In genomic region chr1:236289492-236290131, GRCh38 we compare ENCODE assay signal across 28 cellular contexts. TPM values are rescaled to one million over a fixed set of nuclear protein-coding genes. Genes with fewer than 3 reads are reported as not detected.
DNase-seq lines count a peak whose midpoint lies in the region; ATAC-seq, FAIRE-seq and TF ChIP-seq lines count a peak whose summit lies in the region.
"Had no signal": no experiment of that assay in that cellular context is flagged by ENCODE, and none has a peak within 500 bp of the region (broad histone marks: within the 10 kb centered on the region; RNA-seq: fewer than 3 reads in every experiment).

No MANE protein-coding gene starts in this region.

- 0 out of 3 replicates have a peak, but pooled peaks have one; percentile 5 for ATAC-seq in GM12878
- no peak for ATAC-seq in left ventricle myocardium superior
- ATAC-seq in natural killer cell treated with Interleukin-12 subunit alpha and Interleukin-12 subunit beta and Interleukin-15 and Interleukin-18, amount 100 ng/mL, for 72 hours, result no peak
- ATAC-seq: left colon; stimulated activated effector memory CD8-positive, alpha-beta T cell treated with anti-CD3 and anti-CD28 coated beads, Interleukin-12 subunit alpha, Interleukin-12 subunit beta, amount 100 ng/mL, for 72 hours; WTC11 had no signal

- H2AFZ ChIP-seq in GM12878 (ENCODE audit: control insufficient read depth, low read depth, low read length), result no peak overlapping the region

- WGBS in GM12878 (ENCODE audit: insufficient coverage, insufficient replicate concordance, low lambda C conversion rate, missing lambda C conversion rate), result 89% methylated on average over 1 of the region's 1 CpG

- no peak for FAIRE-seq in GM12878 (lab: Jason Lieb, UNC)
- FAIRE-seq: astrocyte had no signal

- H3K27ac ChIP-seq in GM12878 (ENCODE audit: control insufficient read depth, insufficient read depth), result no peak overlapping the region
- H3K27ac ChIP-seq: colonic mucosa, KMS-11, SJCRH30, upper lobe of left lung had no signal

- in situ Hi-C loops in GM12878 (cut with MboI), result loop anchor here (10.0 to 25.0 kb wide), 2 partner anchors 177 to 405 kb away; no protein-coding TSS in a partner anchor

- BruUV-seq in GM12878 (replicated peaks; lab: Mats Ljungman, UMichigan), result no TSS peak

- CTCF ChIA-PET in GM12878 (lab: Yijun Ruan, JAX), result interaction anchor here (1.5 to 1.7 kb wide), 2 partner anchors 12 to 22 kb away, joined by 3 to 4 read pairs; no protein-coding TSS in a partner anchor

- H3K4me3 ChIP-seq in GM12878, result no peak overlapping the region
- H3K4me3 ChIP-seq: colonic mucosa, SJCRH30, upper lobe of left lung had no signal

- SMC1A ChIA-PET in GM12878 (lab: Charles Lee; ENCODE audit: uncharacterized antibody, unreplicated experiment), result no interaction called here

- H3K4me1 ChIP-seq in GM12878 (ENCODE audit: control insufficient read depth, insufficient read depth, low read length), result peaks cover 14% of the 10 kb centered on the region
- H3K4me1 ChIP-seq: Caco-2, colonic mucosa, upper lobe of left lung had no signal

- no peaks in the 10 kb centered on the region for H3K79me2 ChIP-seq in GM12878 (ENCODE audit: control insufficient read depth, insufficient read depth, low read length)

- RAD21 ChIA-PET in GM12878 (lab: Charles Lee; ENCODE audit: unreplicated experiment), result interaction anchor here (0.7 kb wide), 1 partner anchor 112 kb away, joined by 8 read pairs; no protein-coding TSS in a partner anchor

- no peak for TF ChIP-seq POLR2A in GM12878 (IDR thresholded peaks at IDR 0.05; ENCODE audit: low read depth, low read length)

- TF ChIP-seq RAD21 in GM12878 (IDR thresholded peaks at IDR 0.05; ENCODE audit: insufficient read depth, low read depth, low read length), result no peak

- no peak for TF ChIP-seq CTCF in GM12878 (IDR thresholded peaks at IDR 0.05 in 2 of 3, conservative IDR thresholded peaks at IDR 0.05 in 1 of 3; ENCODE audit: control insufficient read depth in 2 of 3, extremely low read depth in 1 of 3, insufficient read depth in 1 of 3, low read depth in 3 of 3, low read length in 3 of 3)

- no peaks in the 10 kb centered on the region for H3K27me3 ChIP-seq in GM12878 (replicated peaks in 1 of 2; ENCODE audit: control insufficient read depth in 2 of 2, insufficient read depth in 2 of 2, low read length in 1 of 2)
- H3K27me3 ChIP-seq: colonic mucosa, SJCRH30, upper lobe of left lung had no signal

- no peak overlapping the region for H3K4me3 Mint-ChIP-seq in natural killer cell treated with Interleukin-12 subunit alpha and Interleukin-12 subunit beta and Interleukin-15 and Interleukin-18, amount 100 ng/mL, for 72 hours
- H3K4me3 Mint-ChIP-seq: activated CD4-positive, alpha-beta T cell treated with anti-CD3 and anti-CD28 coated beads, Interleukin-2, amount 10 ng/mL, durations not matched to agents 7 days and 5 days; activated naive CD8-positive, alpha-beta T cell treated with anti-CD3 and anti-CD28 coated beads for 36 hours; nephron; stimulated activated effector memory CD8-positive, alpha-beta T cell treated with anti-CD3 and anti-CD28 coated beads, Interleukin-12 subunit alpha, Interleukin-12 subunit beta, amount 100 ng/mL, for 72 hours; WTC11 had no signal

- H3K27me3 Mint-ChIP-seq in natural killer cell treated with Interleukin-12 subunit alpha and Interleukin-12 subunit beta and Interleukin-15 and Interleukin-18, amount 100 ng/mL, for 72 hours, result peaks cover 8 to 17% of the 10 kb centered on the region in 2 donors
- H3K27me3 Mint-ChIP-seq: activated CD4-positive, alpha-beta T cell treated with anti-CD3 and anti-CD28 coated beads, Interleukin-2, amount 10 ng/mL, durations not matched to agents 7 days and 5 days; activated naive CD8-positive, alpha-beta T cell treated with anti-CD3 and anti-CD28 coated beads for 36 hours had no signal

- no peak overlapping the region for H3K4me2 ChIP-seq in GM12878 (ENCODE audit: control insufficient read depth, insufficient read depth)
- H3K4me2 ChIP-seq: KMS-11 had no signal

- H3K36me3 Mint-ChIP-seq in natural killer cell treated with Interleukin-12 subunit alpha and Interleukin-12 subunit beta and Interleukin-15 and Interleukin-18, amount 100 ng/mL, for 72 hours, result no peaks in the 10 kb centered on the region
- H3K36me3 Mint-ChIP-seq: activated naive CD8-positive, alpha-beta T cell treated with anti-CD3 and anti-CD28 coated beads for 36 hours; stimulated activated effector memory CD8-positive, alpha-beta T cell treated with anti-CD3 and anti-CD28 coated beads, Interleukin-12 subunit alpha, Interleukin-12 subunit beta, amount 100 ng/mL, for 72 hours; WTC11 had no signal

- H3K4me1 Mint-ChIP-seq in natural killer cell treated with Interleukin-12 subunit alpha and Interleukin-12 subunit beta and Interleukin-15 and Interleukin-18, amount 100 ng/mL, for 72 hours (ENCODE audit: low read depth in 2 of 2), result peaks cover under 1 to 3% of the 10 kb centered on the region in 2 donors

- intact Hi-C loops in GM12878 (cut with micrococcal nuclease; ENCODE audit: unreplicated experiment) (no loop called here), left ventricle myocardium superior (cut with micrococcal nuclease) (no loop called here)

- H4K20me1 ChIP-seq in GM12878 (ENCODE audit: control insufficient read depth, insufficient read depth), result no peaks in the 10 kb centered on the region

- no peaks in the 10 kb centered on the region for H3K36me3 ChIP-seq in GM12878 (ENCODE audit: control insufficient read depth in 2 of 2, insufficient read depth in 2 of 2, low read length in 1 of 2)
- H3K36me3 ChIP-seq: colonic mucosa, SJCRH30, upper lobe of left lung had no signal

- no peaks in the 10 kb centered on the region for H3K9me3 Mint-ChIP-seq in natural killer cell treated with Interleukin-12 subunit alpha and Interleukin-12 subunit beta and Interleukin-15 and Interleukin-18, amount 100 ng/mL, for 72 hours
- H3K9me3 Mint-ChIP-seq: activated CD4-positive, alpha-beta T cell treated with anti-CD3 and anti-CD28 coated beads, Interleukin-2, amount 10 ng/mL, durations not matched to agents 7 days and 5 days; activated naive CD8-positive, alpha-beta T cell treated with anti-CD3 and anti-CD28 coated beads for 36 hours; nephron; stimulated activated effector memory CD8-positive, alpha-beta T cell treated with anti-CD3 and anti-CD28 coated beads, Interleukin-12 subunit alpha, Interleukin-12 subunit beta, amount 100 ng/mL, for 72 hours had no signal

- POLR2A ChIA-PET in GM12878 (lab: Charles Lee), result interaction anchor here (0.7 to 1.3 kb wide), 2 partner anchors 8 to 120 kb away, joined by 3 read pairs; no protein-coding TSS in a partner anchor

- H3K9me3 ChIP-seq in GM12878 (replicated peaks; ENCODE audit: control insufficient read depth, insufficient read depth, low read length), result peaks cover 1% of the 10 kb centered on the region; the same call in 1 of the 3 replicates
- H3K9me3 ChIP-seq: Caco-2, colonic mucosa, SJCRH30, upper lobe of left lung had no signal

- DNase-seq in NCI-H1092 treated with DMSO at 0.1 percent for 48 hours (lab: John Stamatoyannopoulos, UW), result peak; percentile 28
- DNase-seq in NCI-H1092 (lab: John Stamatoyannopoulos, UW), result no peak
- DNase-seq in NCI-H2081 (lab: John Stamatoyannopoulos, UW), result peak; percentile 80 to 98
- DNase-seq in GM12878 (ENCODE audit: low read depth, low spot score), result no peak
- DNase-seq in left ventricle myocardium superior, result no peak
- no peak for DNase-seq in NCI-H2107 (lab: John Stamatoyannopoulos, UW)
- no peak for DNase-seq in NAMALWA (ENCODE audit: low spot score)
- DNase-seq in natural killer cell treated with Interleukin-12 subunit alpha and Interleukin-12 subunit beta and Interleukin-15 and Interleukin-18, amount 100 ng/mL, for 72 hours (ENCODE audit: low spot score), result no peak
- DNase-seq: activated CD4-positive, alpha-beta T cell treated with anti-CD3 and anti-CD28 coated beads, Interleukin-2, amount 10 ng/mL, durations not matched to agents 7 days and 5 days; activated effector memory CD4-positive, alpha-beta T cell treated with Interleukin-2 at 50 U/mL for 16 hours; activated naive CD8-positive, alpha-beta T cell treated with anti-CD3 and anti-CD28 coated beads for 36 hours; Caco-2; colonic mucosa; effector memory CD4-positive, alpha-beta T cell; EL; hypothalamus; left colon; MM.1S; NCI-H1694; RPMI8226; SJCRH30; T1000; upper lobe of left lung had no signal

- H3K9ac ChIP-seq in GM12878 (ENCODE audit: control insufficient read depth, insufficient read depth, low read length), result no peak overlapping the region
- H3K9ac ChIP-seq: KMS-11 had no signal

- H3K27ac Mint-ChIP-seq in natural killer cell treated with Interleukin-12 subunit alpha and Interleukin-12 subunit beta and Interleukin-15 and Interleukin-18, amount 100 ng/mL, for 72 hours, result no peak overlapping the region
- H3K27ac Mint-ChIP-seq: activated CD4-positive, alpha-beta T cell treated with anti-CD3 and anti-CD28 coated beads, Interleukin-2, amount 10 ng/mL, durations not matched to agents 7 days and 5 days; activated naive CD8-positive, alpha-beta T cell treated with anti-CD3 and anti-CD28 coated beads for 36 hours; nephron; stimulated activated effector memory CD8-positive, alpha-beta T cell treated with anti-CD3 and anti-CD28 coated beads, Interleukin-12 subunit alpha, Interleukin-12 subunit beta, amount 100 ng/mL, for 72 hours; WTC11 had no signal

- no peak for TF ChIP-seq EP300 in GM12878 (IDR thresholded peaks at IDR 0.05; ENCODE audit: borderline replicate concordance in 1 of 2, control insufficient read depth in 1 of 2, low read depth in 2 of 2, low read length in 2 of 2)

TF ChIP-seq in GM12878, 131 proteins besides CTCF, POLR2A, EP300 and RAD21:
- TF ChIP-seq LARP7 (IDR thresholded peaks at IDR 0.05), result no peak
- TF ChIP-seq ESRRA (IDR thresholded peaks at IDR 0.05; ENCODE audit: low read length), result no peak

RNA-seq across cellular contexts. Expression of gene ERO1B, which starts 7.9 kb away (rescaled TPM):
- 65.5 and 71.3 TPM in 2 replicates for total RNA-seq in GM12878 (2013; cell fraction: nucleolus; rRNA removed)
- total RNA-seq in GM12878 (2014; rRNA removed) (13.6 and 17.3 TPM in 2 replicates), GM12878 (2014; rRNA removed; fragmentation: Illumina TruSeq; extraction: Trizol) (30.9 and 32.2 TPM in 2 replicates), GM12878 (2021) (22.8 and 28.8 TPM in 2 replicates), left ventricle myocardium superior (8.6 TPM)
- 5.6 TPM for polyA plus RNA-seq in GM12878 (2011; ENCODE audit: low read depth)
- polyA plus RNA-seq in GM12878 (2011; rRNA removed) (9.3 and 18.3 TPM in 2 replicates), GM12878 (2014; fragmentation: Illumina TruSeq; extraction: Trizol) (22.8 and 29.8 TPM in 2 replicates), GM12878 (2014; fragmentation: Nextera tagmentation; extraction: Ambion mirVana) (1 to 10 TPM; 9.0 to 9.6 TPM), GM12878 (2014; rRNA removed) (16.9 and 23.1 TPM in 2 replicates), GM12878 (2016; fragmentation: Nextera tagmentation; extraction: Ambion mirVana) (10 to 100 TPM; 27.1 to 27.5 TPM)
- polyA plus RNA-seq in GM12878 (2011; cell fraction: cytosol; rRNA removed), result 2.5 and 2.9 TPM in 2 replicates
- 7.8 and 9.8 TPM in 2 replicates for polyA plus RNA-seq in GM12878 (2011; cell fraction: nucleus; rRNA removed)
- 11.3 and 12.3 TPM in 2 replicates for polyA plus RNA-seq in GM12878 (2012)
- 4.3 and 4.4 TPM in 2 replicates for polyA minus RNA-seq in GM12878 (2011; rRNA and poly(A)+ RNA removed)
- polyA minus RNA-seq in GM12878 (2011; cell fraction: cytosol; rRNA and poly(A)+ RNA removed), result 4.0 and 5.2 TPM in 2 replicates
- 8.1 and 16.4 TPM in 2 replicates for polyA minus RNA-seq in GM12878 (2011; cell fraction: nucleus; rRNA and poly(A)+ RNA removed)
- 10 to 100 TPM in 1 of 2 donors, 1 to 10 TPM in 1; 7.3 to 14.3 TPM for total RNA-seq in natural killer cell treated with Interleukin-12 subunit alpha and Interleukin-12 subunit beta and Interleukin-15 and Interleukin-18, amount 100 ng/mL, for 72 hours

Comparison
In these comparisons a context has a peak if more than half of its experiments do, and no peak if none do; other contexts are left out.
1. DNase-seq: peak in NCI-H1092 treated with DMSO at 0.1 percent for 48 hours (single experiment) and NCI-H2081 (2 of 2); none in NCI-H1092 (single experiment), GM12878 (single experiment), left ventricle myocardium superior (single experiment), NCI-H2107 (single experiment), NAMALWA (single experiment) and natural killer cell treated with Interleukin-12 subunit alpha and Interleukin-12 subunit beta and Interleukin-15 and Interleukin-18, amount 100 ng/mL, for 72 hours (single experiment).